ENCODE assay signal across 14 cellular contexts in genomic region chr12:65876898-65877721, GRCh38. TPM values are rescaled to one million over a fixed set of nuclear protein-coding genes. Genes with fewer than 3 reads are reported as not detected.
DNase-seq lines count a peak whose midpoint lies in the region; ATAC-seq and TF ChIP-seq lines count a peak whose summit lies in the region.
"Had no signal": no experiment of that assay in that cellular context is flagged by ENCODE, and none has a peak within 500 bp of the region (broad histone marks: within the 10 kb centered on the region; RNA-seq: fewer than 3 reads in every experiment).

No MANE protein-coding gene starts in this region.

- peaks cover 3 to 66% of the 10 kb centered on the region in 2 experiments for H3K4me1 ChIP-seq in SK-N-SH (ENCODE audit: control insufficient read depth in 1 of 2, insufficient read depth in 2 of 2, low read depth in 1 of 2, low read length in 1 of 2)
- H3K4me1 ChIP-seq in colonic mucosa, result peaks cover 3% of the 10 kb centered on the region

- no peaks in the 10 kb centered on the region for H3K27me3 Mint-ChIP-seq in osteocyte (ENCODE audit: unreplicated experiment)
- peaks cover 14 to 36% of the 10 kb centered on the region in 2 donors for H3K27me3 Mint-ChIP-seq in natural killer cell (ENCODE audit: low read depth in 2 of 2)

- H3K4me1 Mint-ChIP-seq in osteocyte (ENCODE audit: unreplicated experiment) (peaks cover 78% of the 10 kb centered on the region), natural killer cell (peaks cover 18% of the 10 kb centered on the region in 2 donors)
- H3K4me1 Mint-ChIP-seq: T-helper 17 cell had no signal

- H3K4me3 ChIP-seq in SK-N-SH (ENCODE audit: low read depth in 2 of 2, low read length in 1 of 2) (no peak overlapping the region), colonic mucosa (no peak overlapping the region)

- ATAC-seq in natural killer cell, result no peak
- no peak for ATAC-seq in activated CD4-positive, CD25-positive, alpha-beta regulatory T cell treated with anti-CD3 and anti-CD28 coated beads, Interleukin-2, amount 50 U/mL, for 24 hours
- ATAC-seq: T-helper 17 cell had no signal

- CTCF ChIA-PET in SK-N-SH (lab: Yijun Ruan, JAX), result interaction anchor here (1.7 kb wide), 1 partner anchor 11 kb away, joined by 3 read pairs; no protein-coding TSS in a partner anchor

- DNase-seq in GM13977 (ENCODE audit: low spot score) (peak; percentile 32), SK-N-SH (no peak), fibroblast of peridontal ligament (ENCODE audit: extremely low read depth) (peak; percentile 54), osteocyte (ENCODE audit: extremely low spot score, unreplicated experiment) (peak; percentile 88), natural killer cell (no peak), activated T-cell treated with anti-CD3 and anti-CD28 coated beads for 4 hours (no peak), colonic mucosa (no peak)
- DNase-seq: activated CD8-positive, alpha-beta memory T cell treated with anti-CD3 and anti-CD28 coated beads for 24 hours; activated naive CD8-positive, alpha-beta T cell treated with anti-CD3 and anti-CD28 coated beads for 36 hours; kidney; NCI-H1048; T-helper 17 cell had no signal

- in situ Hi-C loops in GM13977 (cut with MboI; ENCODE audit: low pct_unique_long_range_greater_than_20kb, low sequenced_read_pairs, unreplicated experiment), result no loop called here

- H3K79me2 ChIP-seq in SK-N-SH (ENCODE audit: insufficient read depth), result peaks cover 99% of the 10 kb centered on the region

- H3K4me2 ChIP-seq in SK-N-SH, result peak overlapping the region; percentile 69

- no peak for TF ChIP-seq RAD21 in SK-N-SH (IDR thresholded peaks at IDR 0.05; ENCODE audit: low read length)

- peaks cover 91% of the 10 kb centered on the region for H4K20me1 ChIP-seq in SK-N-SH (ENCODE audit: insufficient read depth)

- H3K36me3 ChIP-seq in SK-N-SH (replicated peaks in 1 of 2; ENCODE audit: control insufficient read depth in 1 of 2, insufficient read depth in 2 of 2, low read length in 1 of 2) (peaks cover 13 to 40% of the 10 kb centered on the region in 2 experiments), colonic mucosa (no peaks in the 10 kb centered on the region)

- peak overlapping the region; percentile 78 for H3K27ac Mint-ChIP-seq in osteocyte (ENCODE audit: unreplicated experiment)
- H3K27ac Mint-ChIP-seq in natural killer cell, result no peak overlapping the region
- H3K27ac Mint-ChIP-seq: activated naive CD8-positive, alpha-beta T cell treated with anti-CD3 and anti-CD28 coated beads for 36 hours; T-helper 17 cell had no signal

- H3K36me3 Mint-ChIP-seq in osteocyte (ENCODE audit: unreplicated experiment) (peaks cover 11% of the 10 kb centered on the region), natural killer cell (no peaks in the 10 kb centered on the region)
- H3K36me3 Mint-ChIP-seq: activated naive CD8-positive, alpha-beta T cell treated with anti-CD3 and anti-CD28 coated beads for 36 hours; CD14-positive monocyte had no signal

- peak overlapping the region; percentile 37; the same call in 1 of the 2 replicates for H3K9ac ChIP-seq in SK-N-SH
- H3K9ac ChIP-seq in colonic mucosa (ENCODE audit: low read depth in 2 of 2, low read length in 2 of 2), result no peak overlapping the region

- intact Hi-C loops in natural killer cell (cut with micrococcal nuclease) (no loop called here), colonic mucosa (cut with DNase I) (no loop called here)

- no peaks in the 10 kb centered on the region for H3K9me2 ChIP-seq in SK-N-SH

- 34% methylated on average over 7 of the region's 7 CpGs for WGBS in SK-N-SH (ENCODE audit: low lambda C conversion rate)

- H3K27me3 ChIP-seq in SK-N-SH (ENCODE audit: insufficient read depth) (no peaks in the 10 kb centered on the region), colonic mucosa (no peaks in the 10 kb centered on the region)

- H3K9me3 Mint-ChIP-seq in osteocyte (ENCODE audit: unreplicated experiment), result no peaks in the 10 kb centered on the region
- no peaks in the 10 kb centered on the region for H3K9me3 Mint-ChIP-seq in natural killer cell
- H3K9me3 Mint-ChIP-seq: activated naive CD8-positive, alpha-beta T cell treated with anti-CD3 and anti-CD28 coated beads for 36 hours had no signal

- peak overlapping the region; percentile 62 to 100 for H3K27ac ChIP-seq in SK-N-SH (ENCODE audit: low read depth in 2 of 2, low read length in 1 of 2)
- no peak overlapping the region for H3K27ac ChIP-seq in colonic mucosa

- TF ChIP-seq CTCF in GM13977 (IDR thresholded peaks at IDR 0.05; ENCODE audit: extremely low read depth, insufficient read depth, missing control alignments) (no peak), SK-N-SH (IDR thresholded peaks at IDR 0.05) (no peak), osteocyte (IDR thresholded peaks at IDR 0.05) (no peak), natural killer cell (IDR thresholded peaks at IDR 0.05) (no peak), colonic mucosa (IDR thresholded peaks at IDR 0.05) (no peak)

- POLR2A ChIA-PET in SK-N-SH (lab: Yijun Ruan, JAX), result no interaction called here

- no peak overlapping the region for H2AFZ ChIP-seq in SK-N-SH (ENCODE audit: low read depth)

- no peaks in the 10 kb centered on the region for H3K9me3 ChIP-seq in SK-N-SH
- no peaks in the 10 kb centered on the region for H3K9me3 ChIP-seq in colonic mucosa

- H3F3A ChIP-seq in SK-N-SH (replicated peaks; ENCODE audit: insufficient read depth), result peaks cover 82% of the 10 kb centered on the region

- TF ChIP-seq EP300 in SK-N-SH (IDR thresholded peaks at IDR 0.05; ENCODE audit: borderline replicate concordance in 1 of 2, low read depth in 1 of 2, low read length in 1 of 2), result no peak

- H3K4me3 Mint-ChIP-seq in osteocyte (ENCODE audit: unreplicated experiment), result peak overlapping the region; percentile 46
- H3K4me3 Mint-ChIP-seq in natural killer cell, result no peak overlapping the region
- H3K4me3 Mint-ChIP-seq: activated naive CD8-positive, alpha-beta T cell treated with anti-CD3 and anti-CD28 coated beads for 36 hours; CD14-positive monocyte; T-helper 17 cell had no signal

TF ChIP-seq in SK-N-SH, 30 proteins besides CTCF, POLR2A, EP300 and RAD21:
- TF ChIP-seq SIN3A (IDR thresholded peaks at IDR 0.05; ENCODE audit: borderline replicate concordance, low read depth, low read length) (no peak; the same call in 1 of the 2 replicates), RXRA (IDR thresholded peaks at IDR 0.05; ENCODE audit: borderline replicate concordance, low read depth) (0 out of 2 replicates have a peak, but pooled peaks have one; percentile 45), NFIC (IDR thresholded peaks at IDR 0.05; ENCODE audit: borderline replicate concordance) (peak; percentile 68)

RNA-seq across cellular contexts. Expression of gene HMGA2, which starts 52.8 kb away (rescaled TPM):
- 48.0 and 57.0 TPM in 2 replicates for polyA plus RNA-seq in SK-N-SH (2012; rRNA removed)
- 45.5 and 51.2 TPM in 2 replicates for polyA plus RNA-seq in SK-N-SH (2012; cell fraction: cytosol; rRNA removed)
- 98.5 and 146 TPM in 2 replicates for polyA plus RNA-seq in SK-N-SH (2012; cell fraction: nucleus; rRNA removed)
- total RNA-seq in osteocyte, result 41.8 and 42.1 TPM in 2 replicates
- total RNA-seq in natural killer cell, result under 1 TPM; 0.18 to 0.38 (median 0.35) TPM
- 1 to 10 TPM; 5.1 to 8.3 TPM for total RNA-seq in colonic mucosa
- total RNA-seq: activated naive CD8-positive, alpha-beta T cell treated with anti-CD3 and anti-CD28 coated beads for 36 hours; T-helper 17 cell had no signal
- polyA plus RNA-seq: CD14-positive monocyte had no signal

Comparison
In these comparisons a context has a peak if more than half of its experiments do, and no peak if none do; other contexts are left out.
1. DNase-seq: peak in GM13977 (single experiment), fibroblast of peridontal ligament (single experiment) and osteocyte (single experiment); none in SK-N-SH (single experiment), natural killer cell (single experiment), activated T-cell treated with anti-CD3 and anti-CD28 coated beads for 4 hours (single experiment) and colonic mucosa (single experiment).
2. RNA of gene HMGA2, which starts 52.8 kb away (total RNA-seq): 41.8 to 42.1 TPM in osteocyte and 5.1 to 8.3 TPM in colonic mucosa; 0.18 to 0.38 TPM in natural killer cell; every median in the first group is over 4 times any median in the second.